Comparison of ENCODE assay signal across 8 cellular contexts in the genomic region with DNA sequence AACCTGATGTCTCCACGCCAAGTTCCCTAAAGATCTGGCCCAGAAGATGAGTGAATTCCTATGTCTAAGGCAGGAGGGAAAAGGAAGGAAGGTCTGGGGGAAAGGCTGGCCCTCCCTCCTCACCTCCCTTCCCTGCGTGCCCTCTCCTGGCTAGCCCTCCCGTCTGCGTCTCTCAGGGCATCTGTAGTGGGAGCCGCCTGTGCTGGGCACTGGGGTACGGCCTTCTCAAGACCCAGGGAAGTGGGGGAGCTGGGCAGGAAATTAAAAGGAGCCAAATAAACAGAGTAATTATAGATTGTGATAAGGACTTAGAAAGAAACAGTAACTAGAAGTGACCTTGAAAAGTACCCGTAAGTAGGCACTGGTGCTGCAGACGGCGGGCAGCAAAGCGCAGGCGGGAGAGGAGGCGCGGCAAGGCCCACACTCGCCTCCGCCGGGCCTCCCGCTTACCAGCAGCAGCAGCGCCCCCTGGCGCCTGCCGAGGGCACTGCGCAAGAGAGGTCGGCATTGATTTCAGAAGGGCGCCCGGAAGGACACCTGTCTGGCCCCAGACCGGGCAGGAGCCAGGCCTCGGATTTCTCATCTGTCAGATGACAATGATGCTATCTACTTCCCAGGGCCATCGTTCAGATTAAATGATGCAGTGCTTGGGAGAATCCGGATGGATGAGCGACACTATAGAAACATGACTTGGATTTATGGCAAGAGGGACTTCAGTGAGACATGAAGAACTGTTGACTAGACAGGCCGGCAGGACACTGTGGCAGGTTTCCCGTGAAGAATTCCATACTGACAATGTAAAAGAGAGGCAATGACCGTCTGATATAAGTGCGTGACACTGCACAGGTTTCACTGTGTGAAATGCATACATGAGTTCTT. TPM values are rescaled to one million over a fixed set of nuclear protein-coding genes. Genes with fewer than 3 reads are reported as not detected.
A peak's percentile ranks its signal among the peaks of the same experiment; 100 is the strongest.
DNase-seq lines count a peak whose midpoint lies in the region; ATAC-seq, FAIRE-seq and TF ChIP-seq lines count a peak whose summit lies in the region.

No MANE protein-coding gene starts in this region.

- DNase-seq in COLO668 (lab: John Stamatoyannopoulos, UW; ENCODE audit: unreplicated experiment): peak; percentile 82
- DNase-seq in HK-2 (ENCODE audit: unreplicated experiment): peak; percentile 32
- peak; percentile 79 for DNase-seq in UCSD-AML1 (lab: John Stamatoyannopoulos, UW; ENCODE audit: unreplicated experiment)
- DNase-seq in K562 (ENCODE audit: extremely low read depth in 1 of 4, low spot score in 3 of 4): peak; percentile 61 to 74 (median 70)
- DNase-seq in kidney tubule cell (ENCODE audit: low spot score): peak; percentile 76
- peak; percentile 73 to 74 for DNase-seq in stimulated activated CD4-positive, alpha-beta T cell treated with anti-CD3 and anti-CD28 coated beads, Interleukin-4, amount 100 ng/mL, for 48 hours (ENCODE audit: low read depth in 2 of 2)
- DNase-seq in NCI-H1436 (lab: John Stamatoyannopoulos, UW): no peak

- no peak overlapping the region for H2AFZ ChIP-seq in K562 (ENCODE audit: low read depth, low read length)

- POLR2A ChIA-PET in K562 (lab: Yijun Ruan, JAX): no interaction called here

- H3K9me3 ChIP-seq in K562 (replicated peaks; ENCODE audit: control insufficient read depth, insufficient read depth, low read depth, low read length): no peaks in the 10 kb centered on the region

- no peak overlapping the region for H3K4me3 ChIP-seq in K562

- no peaks in the 10 kb centered on the region for H3K9me1 ChIP-seq in K562 (ENCODE audit: control insufficient read depth, insufficient read depth, low read length)

- peaks cover 0 to 4% of the 10 kb centered on the region in 2 experiments; a peak in 2 of 5 replicates for H3K4me1 ChIP-seq in K562 (replicated peaks in 1 of 2; ENCODE audit: control insufficient read depth in 2 of 2, insufficient read depth in 2 of 2, low read length in 2 of 2)

- no peaks in the 10 kb centered on the region for H3K79me2 ChIP-seq in K562 (ENCODE audit: control insufficient read depth, insufficient read depth, low read length)

- CTCF ChIA-PET in K562 (lab: Yijun Ruan, JAX; ENCODE audit: low intra/inter-chr PET ratio): interaction anchor here (0.7 kb wide), 1 partner anchor 688 kb away, joined by 3 read pairs; no protein-coding TSS in a partner anchor

- H3K4me2 ChIP-seq in K562 (ENCODE audit: insufficient read depth, low read length): no peak overlapping the region

- no peak for FAIRE-seq in K562 (lab: Jason Lieb, UNC)

- no peak for TF ChIP-seq EP300 in K562 (IDR thresholded peaks at IDR 0.05; ENCODE audit: low read length)

- TF ChIP-seq POLR2A in K562 (conservative IDR thresholded peaks at IDR 0.05): no peak

- no TSS peak for BruUV-seq in K562 (replicated peaks; lab: Mats Ljungman, UMichigan)

- peak; percentile 50 to 65; a peak in 3 of 4 replicates for TF ChIP-seq RAD21 in K562 (CRISPR knock-in tag; conservative IDR thresholded peaks at IDR 0.05 in 1 of 2, IDR thresholded peaks at IDR 0.05 in 1 of 2)

- WGBS in K562 (ENCODE audit: insufficient coverage, low coverage, missing lambda C conversion rate): 5% methylated on average over 33 of the region's 33 CpGs

- peak; percentile 90 for ATAC-seq in GM21360 (IDR thresholded peaks at IDR 0.05; ENCODE audit: unreplicated experiment)
- ATAC-seq in K562: peak; percentile 99

- TF ChIP-seq CTCF in K562 (IDR thresholded peaks at IDR 0.05 in 2 of 3, conservative IDR thresholded peaks at IDR 0.05 in 1 of 3; ENCODE audit: insufficient read depth in 2 of 3, low read depth in 1 of 3, low read length in 3 of 3): peak; percentile 80 to 84 (median 81)

- no peak overlapping the region for H3K9ac ChIP-seq in K562 (ENCODE audit: insufficient read depth in 1 of 2, low read depth in 2 of 2, low read length in 2 of 2)

- no peaks in the 10 kb centered on the region for H3K36me3 ChIP-seq in K562 (ENCODE audit: control insufficient read depth, insufficient read depth, low read length)

- no peak overlapping the region for H3K27ac ChIP-seq in K562 (ENCODE audit: extremely low read depth, low read depth, low read length)

- in situ Hi-C loops in K562 (cut with MboI): no loop called here

- H3K27me3 ChIP-seq in K562 (ENCODE audit: control insufficient read depth in 2 of 2, insufficient read depth in 2 of 2, low read length in 2 of 2): peaks cover 0 to 3% of the 10 kb centered on the region in 2 experiments; a peak in 1 of 5 replicates

- intact Hi-C loops in K562 (cut with micrococcal nuclease): loop anchor here (5.0 kb wide), 1 partner anchor 688 kb away; no protein-coding TSS in a partner anchor

- no peaks in the 10 kb centered on the region for H4K20me1 ChIP-seq in K562 (replicated peaks; ENCODE audit: control insufficient read depth, insufficient read depth, low read length)

TF ChIP-seq in K562, 482 proteins besides CTCF, POLR2A, EP300 and RAD21 (continues in another document):
- TF ChIP-seq, protein P1, sequence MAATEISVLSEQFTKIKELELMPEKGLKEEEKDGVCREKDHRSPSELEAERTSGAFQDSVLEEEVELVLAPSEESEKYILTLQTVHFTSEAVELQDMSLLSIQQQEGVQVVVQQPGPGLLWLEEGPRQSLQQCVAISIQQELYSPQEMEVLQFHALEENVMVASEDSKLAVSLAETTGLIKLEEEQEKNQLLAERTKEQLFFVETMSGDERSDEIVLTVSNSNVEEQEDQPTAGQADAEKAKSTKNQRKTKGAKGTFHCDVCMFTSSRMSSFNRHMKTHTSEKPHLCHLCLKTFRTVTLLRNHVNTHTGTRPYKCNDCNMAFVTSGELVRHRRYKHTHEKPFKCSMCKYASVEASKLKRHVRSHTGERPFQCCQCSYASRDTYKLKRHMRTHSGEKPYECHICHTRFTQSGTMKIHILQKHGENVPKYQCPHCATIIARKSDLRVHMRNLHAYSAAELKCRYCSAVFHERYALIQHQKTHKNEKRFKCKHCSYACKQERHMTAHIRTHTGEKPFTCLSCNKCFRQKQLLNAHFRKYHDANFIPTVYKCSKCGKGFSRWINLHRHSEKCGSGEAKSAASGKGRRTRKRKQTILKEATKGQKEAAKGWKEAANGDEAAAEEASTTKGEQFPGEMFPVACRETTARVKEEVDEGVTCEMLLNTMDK (IDR thresholded peaks at IDR 0.05; ENCODE audit: borderline replicate concordance, insufficient read depth, low read depth, low read length, poor library complexity, severe bottlenecking): peak; percentile 77
- peak; percentile 28; the same call in 1 of the 2 replicates for TF ChIP-seq KLF16 (IDR thresholded peaks at IDR 0.05)
- TF ChIP-seq, protein P2, sequence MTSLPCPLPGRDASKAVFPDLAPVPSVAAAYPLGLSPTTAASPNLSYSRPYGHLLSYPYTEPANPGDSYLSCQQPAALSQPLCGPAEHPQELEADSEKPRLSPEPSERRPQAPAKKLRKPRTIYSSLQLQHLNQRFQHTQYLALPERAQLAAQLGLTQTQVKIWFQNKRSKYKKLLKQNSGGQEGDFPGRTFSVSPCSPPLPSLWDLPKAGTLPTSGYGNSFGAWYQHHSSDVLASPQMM (CRISPR knock-in tag; IDR thresholded peaks at IDR 0.05): no peak
- no peak for TF ChIP-seq YY1 (IDR thresholded peaks at IDR 0.05; ENCODE audit: borderline replicate concordance in 1 of 3, control insufficient read depth in 1 of 3, extremely low read depth in 1 of 3, insufficient read depth in 3 of 3, insufficient read length in 1 of 3, insufficient replicate concordance in 2 of 3, low read depth in 1 of 3, low read length in 2 of 3)

RNA-seq across cellular contexts. Expression of a gene that starts 7.3 kb away (rescaled TPM):
- not detected in 2 replicates for total RNA-seq in K562 (2011; cell fraction: chromatin; rRNA removed; ENCODE audit: low replicate concordance)
- not detected in 2 replicates for total RNA-seq in K562 (2011; cell fraction: nucleolus; rRNA removed)
- not detected in 2 replicates for total RNA-seq in K562 (2011; cell fraction: nucleoplasm; rRNA removed)
- not detected in 2 replicates for total RNA-seq in K562 (2014; rRNA removed)
- not detected in 2 replicates for total RNA-seq in K562 (2014; rRNA removed; fragmentation: Illumina TruSeq; extraction: Trizol)
- total RNA-seq in K562 (2015; rRNA removed; fragmentation: Illumina TruSeq; extraction: Trizol): not detected in 2 replicates
- not detected in 2 replicates for total RNA-seq in K562 (2021)
- not detected in 2 replicates for polyA plus RNA-seq in K562 (2011; rRNA removed)
- polyA plus RNA-seq in K562 (2011; cell fraction: cytosol; rRNA removed): not detected in 2 replicates
- polyA plus RNA-seq in K562 (2011; cell fraction: nucleus; rRNA removed): not detected in 2 replicates
- polyA plus RNA-seq in K562 (2012): not detected in 2 replicates
- polyA plus RNA-seq in K562 (2014; fragmentation: Illumina TruSeq; extraction: Trizol): not detected in 2 replicates
- not detected for polyA plus RNA-seq in K562 (2014; fragmentation: Nextera tagmentation; extraction: Ambion mirVana)
- not detected in 2 replicates for polyA plus RNA-seq in K562 (2014; rRNA removed)
- polyA minus RNA-seq in K562 (2011; rRNA and poly(A)+ RNA removed): not detected in 2 replicates
- not detected in 2 replicates for polyA minus RNA-seq in K562 (2011; cell fraction: cytosol; rRNA and poly(A)+ RNA removed)
- not detected in 2 replicates for polyA minus RNA-seq in K562 (2011; cell fraction: nucleus; rRNA and poly(A)+ RNA removed)

RNA-seq across cellular contexts. Expression of a gene that starts 31.4 kb away (rescaled TPM):
- not detected in 2 replicates for total RNA-seq in K562 (2011; cell fraction: chromatin; rRNA removed; ENCODE audit: low replicate concordance)
- total RNA-seq in K562 (2011; cell fraction: nucleolus; rRNA removed): not detected in 2 replicates
- not detected in 2 replicates for total RNA-seq in K562 (2011; cell fraction: nucleoplasm; rRNA removed)
- not detected in 2 replicates for total RNA-seq in K562 (2014; rRNA removed)
- not detected in 2 replicates for total RNA-seq in K562 (2014; rRNA removed; fragmentation: Illumina TruSeq; extraction: Trizol)
- not detected in 2 replicates for total RNA-seq in K562 (2015; rRNA removed; fragmentation: Illumina TruSeq; extraction: Trizol)
- total RNA-seq in K562 (2021): 0.04 and 0.07 TPM in 2 replicates
- polyA plus RNA-seq in K562 (2011; rRNA removed): not detected in 2 replicates
- not detected in 2 replicates for polyA plus RNA-seq in K562 (2011; cell fraction: cytosol; rRNA removed)
- not detected in 2 replicates for polyA plus RNA-seq in K562 (2011; cell fraction: nucleus; rRNA removed)
- polyA plus RNA-seq in K562 (2012): not detected in 2 replicates
- not detected in 2 replicates for polyA plus RNA-seq in K562 (2014; fragmentation: Illumina TruSeq; extraction: Trizol)
- not detected for polyA plus RNA-seq in K562 (2014; fragmentation: Nextera tagmentation; extraction: Ambion mirVana)
- polyA plus RNA-seq in K562 (2014; rRNA removed): not detected in 2 replicates
- polyA minus RNA-seq in K562 (2011; rRNA and poly(A)+ RNA removed): not detected in 2 replicates
- not detected in 2 replicates for polyA minus RNA-seq in K562 (2011; cell fraction: cytosol; rRNA and poly(A)+ RNA removed)
- not detected in 2 replicates for polyA minus RNA-seq in K562 (2011; cell fraction: nucleus; rRNA and poly(A)+ RNA removed)
